ENCODE assay signal across 35 cellular contexts in the genomic region with DNA sequence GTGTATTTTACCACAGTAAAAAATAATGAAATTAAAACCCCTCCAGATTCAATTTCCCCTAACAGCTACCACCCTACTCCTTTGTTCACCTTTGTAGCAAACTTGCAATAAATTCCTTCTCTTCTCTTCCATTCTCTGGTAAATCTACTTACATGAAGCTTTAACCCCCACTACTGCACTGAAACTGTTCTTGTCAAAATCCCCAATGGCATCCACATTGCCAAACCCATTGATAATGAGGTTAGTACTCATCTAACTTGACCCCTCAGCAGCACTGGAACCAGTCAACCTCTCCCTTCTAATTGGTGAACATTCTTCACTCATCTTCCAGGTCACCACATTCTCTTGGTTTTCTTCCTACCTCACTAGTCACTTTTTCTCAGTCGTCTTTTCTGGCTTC. TPM values are rescaled to one million over a fixed set of nuclear protein-coding genes. Genes with fewer than 3 reads are reported as not detected.
"Had no signal": no experiment of that assay in that cellular context is flagged by ENCODE, and none has a peak within 500 bp of the region (broad histone marks: within the 10 kb centered on the region; RNA-seq: fewer than 3 reads in every experiment).

No MANE protein-coding gene starts in this region.

- H3K9me3 ChIP-seq: MG63 had no signal

- DNase-seq: Karpas-422, Kasumi-1, MG63, MM.1S, MV-4-11, NCI-H1048, NCI-H1092, NCI-H1092 treated with DMSO at 0.1 percent for 48 hours, NCI-H1105, NCI-H1105 treated with DMSO at 0.1 percent for 48 hours, NCI-H1417, NCI-H1417 treated with DMSO at 0.1 percent for 48 hours, NCI-H1436, NCI-H1436 treated with DMSO at 0.1 percent for 48 hours, NCI-H146, NCI-H1694, NCI-H1694 treated with DMSO at 0.1 percent for 48 hours, NCI-H187, NCI-H187 treated with DMSO at 0.1 percent for 48 hours, NCI-H1930, NCI-H2029, NCI-H2029 treated with DMSO at 0.1 percent for 48 hours, NCI-H2081, NCI-H2081 treated with DMSO at 0.1 percent for 48 hours, NCI-H2107, NCI-H2171, NCI-H2171 treated with DMSO at 0.1 percent for 48 hours, NCI-H2227 treated with DMSO at 0.1 percent for 48 hours, NCI-H226, NCI-H345, NCI-H446, NCI-H446 treated with DMSO at 0.1 percent for 48 hours, NCI-H510A, NCI-H510A treated with DMSO at 0.1 percent for 48 hours had no signal

- H3K4me3 ChIP-seq: MG63 had no signal

- H3K27me3 ChIP-seq: MG63 had no signal

- H3K36me3 ChIP-seq: MG63 had no signal

RNA-seq across cellular contexts. Expression of a gene that starts 29.6 kb away (rescaled TPM):
- total RNA-seq: LHCN-M2 had no signal
